In genomic region chr4:76309939-76310549, GRCh38 we compare ENCODE assay signal across 16 cellular contexts. TPM values are rescaled to one million over a fixed set of nuclear protein-coding genes. Genes with fewer than 3 reads are reported as not detected.
DNase-seq lines count a peak whose midpoint lies in the region; ATAC-seq, FAIRE-seq and TF ChIP-seq lines count a peak whose summit lies in the region.
"Had no signal": no experiment of that assay in that cellular context is flagged by ENCODE, and none has a peak within 500 bp of the region (broad histone marks: within the 10 kb centered on the region; RNA-seq: fewer than 3 reads in every experiment).

No MANE protein-coding gene starts in this region.

- no peaks in the 10 kb centered on the region for H4K20me1 ChIP-seq in K562 (replicated peaks; ENCODE audit: control insufficient read depth, insufficient read depth, low read length)

- BruUV-seq in K562 (replicated peaks; lab: Mats Ljungman, UMichigan), result no TSS peak

- WGBS in K562 (ENCODE audit: insufficient coverage, low coverage, missing lambda C conversion rate), result 41% methylated on average over 3 of the region's 3 CpGs
- WGBS in liver, result 30% methylated on average over 3 of the region's 3 CpGs

- peaks cover 6 to 17% of the 10 kb centered on the region in 2 experiments; a peak in 4 of 5 replicates for H3K4me1 ChIP-seq in K562 (replicated peaks in 1 of 2; ENCODE audit: control insufficient read depth in 2 of 2, insufficient read depth in 2 of 2, low read length in 2 of 2)
- H3K4me1 ChIP-seq in liver (ENCODE audit: control insufficient read depth in 4 of 4, insufficient read depth in 4 of 4, low read length in 3 of 4), result peaks cover 5 to 34% (median 21%) of the 10 kb centered on the region in 4 donors
- peaks cover 2 to 62% (median 41%) of the 10 kb centered on the region in 5 donors for H3K4me1 ChIP-seq in subcutaneous abdominal adipose tissue (ENCODE audit: control insufficient read depth in 5 of 5, insufficient read depth in 5 of 5, low read length in 5 of 5)

- FAIRE-seq in K562 (lab: Jason Lieb, UNC), result peak; percentile 64
- FAIRE-seq: H54 had no signal

- in situ Hi-C loops in K562 (cut with MboI), result no loop called here

- no peak overlapping the region for H3K9ac ChIP-seq in K562 (ENCODE audit: insufficient read depth in 1 of 2, low read depth in 2 of 2, low read length in 2 of 2)
- peak overlapping the region in 1 of 2 donors; percentile 45 for H3K9ac ChIP-seq in liver (ENCODE audit: low read depth in 1 of 2, low read length in 2 of 2)
- peak overlapping the region in 1 of 5 donors; percentile 32 for H3K9ac ChIP-seq in subcutaneous abdominal adipose tissue (ENCODE audit: low read length in 5 of 5)

- DNase-seq in NCI-H69 (lab: John Stamatoyannopoulos, UW), result peak; percentile 36
- DNase-seq in K562 (ENCODE audit: extremely low read depth in 1 of 4, low spot score in 3 of 4), result no peak
- DNase-seq in cortex of kidney (lab: John Stamatoyannopoulos, UW), result no peak
- DNase-seq in putamen (ENCODE audit: low spot score), result no peak
- DNase-seq: C1 segment of cervical spinal cord; CD8-positive, alpha-beta T cell; DMS53; GDM1; NCI-H1092 treated with DMSO at 0.1 percent for 48 hours; NCI-H1436 treated with DMSO at 0.1 percent for 48 hours; NCI-H1930 had no signal

- no peak overlapping the region for H2AFZ ChIP-seq in K562 (ENCODE audit: low read depth, low read length)

- H3K9me3 ChIP-seq in K562 (replicated peaks; ENCODE audit: control insufficient read depth, insufficient read depth, low read depth, low read length), result no peaks in the 10 kb centered on the region
- H3K9me3 ChIP-seq in liver (ENCODE audit: control insufficient read depth in 4 of 4, low read length in 3 of 4), result no peaks in the 10 kb centered on the region
- no peaks in the 10 kb centered on the region for H3K9me3 ChIP-seq in subcutaneous abdominal adipose tissue (ENCODE audit: control insufficient read depth in 5 of 5, low read length in 5 of 5)

- TF ChIP-seq RAD21 in K562 (CRISPR knock-in tag; conservative IDR thresholded peaks at IDR 0.05 in 1 of 2, IDR thresholded peaks at IDR 0.05 in 1 of 2) (no peak), liver (IDR thresholded peaks at IDR 0.05) (peak in 1 of 2 donors; percentile 11)

- CTCF ChIA-PET in K562 (lab: Yijun Ruan, JAX; ENCODE audit: low intra/inter-chr PET ratio), result no interaction called here

- H3K4me3 ChIP-seq in K562 (no peak overlapping the region), liver (ENCODE audit: low read depth in 1 of 3, low read length in 3 of 3) (peak overlapping the region; percentile 51 to 85 (median 77)), subcutaneous abdominal adipose tissue (ENCODE audit: low read depth in 1 of 5, low read length in 5 of 5) (no peak overlapping the region)

- TF ChIP-seq EP300 in K562 (IDR thresholded peaks at IDR 0.05; ENCODE audit: low read length), result no peak

- intact Hi-C loops in K562 (cut with micrococcal nuclease), result no loop called here

- no peaks in the 10 kb centered on the region for H3K9me1 ChIP-seq in K562 (ENCODE audit: control insufficient read depth, insufficient read depth, low read length)

- ATAC-seq in K562 (no peak), GM21360 (IDR thresholded peaks at IDR 0.05; ENCODE audit: unreplicated experiment) (no peak)
- ATAC-seq: CD8-positive, alpha-beta T cell; Panc1 had no signal

- no peak overlapping the region for H3K4me2 ChIP-seq in K562 (ENCODE audit: insufficient read depth, low read length)

- H3K36me3 ChIP-seq in K562 (ENCODE audit: control insufficient read depth, insufficient read depth, low read length) (no peaks in the 10 kb centered on the region), liver (ENCODE audit: control insufficient read depth in 4 of 4, insufficient read depth in 3 of 4, low read depth in 1 of 4, low read length in 3 of 4) (peaks cover 0 to 10% (median 0%) of the 10 kb centered on the region in 4 donors), subcutaneous abdominal adipose tissue (ENCODE audit: control insufficient read depth in 5 of 5, insufficient read depth in 5 of 5, low read length in 5 of 5) (peaks cover 4 to 16% (median 10%) of the 10 kb centered on the region in 5 donors)

- TF ChIP-seq POLR2A in K562 (conservative IDR thresholded peaks at IDR 0.05), result no peak

- no peaks in the 10 kb centered on the region for H3K79me2 ChIP-seq in K562 (ENCODE audit: control insufficient read depth, insufficient read depth, low read length)

- H3K27me3 ChIP-seq in K562 (ENCODE audit: control insufficient read depth in 2 of 2, insufficient read depth in 2 of 2, low read length in 2 of 2) (no peaks in the 10 kb centered on the region), liver (ENCODE audit: control insufficient read depth in 4 of 4, insufficient read depth in 4 of 4, low read length in 3 of 4) (no peaks in the 10 kb centered on the region), subcutaneous abdominal adipose tissue (ENCODE audit: control insufficient read depth in 5 of 5, insufficient read depth in 4 of 5, low read length in 5 of 5) (no peaks in the 10 kb centered on the region)

- no peak overlapping the region for H3K27ac ChIP-seq in K562 (ENCODE audit: extremely low read depth, low read depth, low read length)
- peak overlapping the region; percentile 33 to 84 for H3K27ac ChIP-seq in liver (ENCODE audit: low read depth in 1 of 2, low read length in 2 of 2)
- H3K27ac ChIP-seq in subcutaneous abdominal adipose tissue (ENCODE audit: low read depth, low read length), result peak overlapping the region; percentile 28

- POLR2A ChIA-PET in K562 (lab: Yijun Ruan, JAX), result interaction anchor here (1.0 kb wide), 1 partner anchor 9 kb away, joined by 4 read pairs; no protein-coding TSS in a partner anchor

- TF ChIP-seq CTCF in K562 (IDR thresholded peaks at IDR 0.05 in 2 of 3, conservative IDR thresholded peaks at IDR 0.05 in 1 of 3; ENCODE audit: insufficient read depth in 2 of 3, low read depth in 1 of 3, low read length in 3 of 3) (no peak), liver (IDR thresholded peaks at IDR 0.05; ENCODE audit: low read depth, low read length, missing input control) (no peak)

TF ChIP-seq in liver, 16 proteins besides CTCF, POLR2A, EP300 and RAD21 (continues in another document):
- TF ChIP-seq NR2F2 (IDR thresholded peaks at IDR 0.05) (no peak), HNF4G (IDR thresholded peaks at IDR 0.05) (no peak), ATF3 (IDR thresholded peaks at IDR 0.05) (no peak), GABPA (IDR thresholded peaks at IDR 0.05 in 1 of 2, conservative IDR thresholded peaks at IDR 0.05 in 1 of 2) (no peak), HNF4A (conservative IDR thresholded peaks at IDR 0.05) (peak in 1 of 2 donors; percentile 60), TAF1 (conservative IDR thresholded peaks at IDR 0.05) (peak; percentile 7), YY1 (IDR thresholded peaks at IDR 0.05) (peak; percentile 64), FOXA1 (IDR thresholded peaks at IDR 0.05) (no peak)

RNA-seq across cellular contexts. Expression of gene STBD1, which starts 3.5 kb away (rescaled TPM):
- not detected in 2 replicates for total RNA-seq in K562 (2011; cell fraction: chromatin; rRNA removed; ENCODE audit: low replicate concordance)
- total RNA-seq in K562 (2011; cell fraction: nucleolus; rRNA removed), result 0.39 and 0.50 TPM in 2 replicates
- 0.53 TPM in 1 of 2 replicates, not detected in the other for total RNA-seq in K562 (2011; cell fraction: nucleoplasm; rRNA removed)
- total RNA-seq in K562 (2014; rRNA removed), result 0.29 and 0.54 TPM in 2 replicates
- total RNA-seq in K562 (2014; rRNA removed; fragmentation: Illumina TruSeq; extraction: Trizol), result 0.18 and 0.22 TPM in 2 replicates
- 0.33 and 0.41 TPM in 2 replicates for total RNA-seq in K562 (2015; rRNA removed; fragmentation: Illumina TruSeq; extraction: Trizol)
- total RNA-seq in K562 (2021), result 0.42 and 0.64 TPM in 2 replicates
- polyA plus RNA-seq in K562 (2011; rRNA removed), result 0.08 and 0.34 TPM in 2 replicates
- polyA plus RNA-seq in K562 (2011; cell fraction: cytosol; rRNA removed), result 0.03 and 0.32 TPM in 2 replicates
- polyA plus RNA-seq in K562 (2011; cell fraction: nucleus; rRNA removed), result 0.07 and 0.10 TPM in 2 replicates
- 0.62 and 1.5 TPM in 2 replicates for polyA plus RNA-seq in K562 (2012)
- polyA plus RNA-seq in K562 (2014; fragmentation: Illumina TruSeq; extraction: Trizol), result 0.10 and 0.27 TPM in 2 replicates
- polyA plus RNA-seq in K562 (2014; fragmentation: Nextera tagmentation; extraction: Ambion mirVana), result not detected
- 0.24 and 0.38 TPM in 2 replicates for polyA plus RNA-seq in K562 (2014; rRNA removed)
- 0.21 TPM in 1 of 2 replicates, not detected in the other for polyA minus RNA-seq in K562 (2011; rRNA and poly(A)+ RNA removed)
- 0.29 TPM in 1 of 2 replicates, not detected in the other for polyA minus RNA-seq in K562 (2011; cell fraction: cytosol; rRNA and poly(A)+ RNA removed)
- 0.11 and 0.13 TPM in 2 replicates for polyA minus RNA-seq in K562 (2011; cell fraction: nucleus; rRNA and poly(A)+ RNA removed)
- total RNA-seq in liver, result 10 to 100 TPM; 10.3 to 18.9 TPM
- polyA plus RNA-seq in liver, result 10 to 100 TPM; 41.7 to 42.5 TPM
- total RNA-seq: CD8-positive, alpha-beta T cell had no signal

RNA-seq across cellular contexts. Expression of gene FAM47E, which starts 58.5 kb away (rescaled TPM):
- total RNA-seq in K562 (2011; cell fraction: chromatin; rRNA removed; ENCODE audit: low replicate concordance), result 1.3 and 1.8 TPM in 2 replicates
- total RNA-seq in K562 (2011; cell fraction: nucleolus; rRNA removed), result 0.50 and 0.66 TPM in 2 replicates
- total RNA-seq in K562 (2011; cell fraction: nucleoplasm; rRNA removed), result 1.5 and 5.1 TPM in 2 replicates
- total RNA-seq in K562 (2014; rRNA removed) (3.6 and 3.7 TPM in 2 replicates), K562 (2014; rRNA removed; fragmentation: Illumina TruSeq; extraction: Trizol) (6.4 and 7.4 TPM in 2 replicates), K562 (2015; rRNA removed; fragmentation: Illumina TruSeq; extraction: Trizol) (12.0 and 15.6 TPM in 2 replicates), K562 (2021) (3.7 and 4.8 TPM in 2 replicates), liver (1 to 10 TPM; 1.3 to 2.0 TPM)
- polyA plus RNA-seq in K562 (2011; rRNA removed) (0.38 and 4.8 TPM in 2 replicates), K562 (2014; fragmentation: Illumina TruSeq; extraction: Trizol) (5.5 and 6.9 TPM in 2 replicates), K562 (2014; fragmentation: Nextera tagmentation; extraction: Ambion mirVana) (10 to 100 TPM; 11.8 to 12.4 TPM), K562 (2014; rRNA removed) (5.0 and 5.9 TPM in 2 replicates), liver (1 to 10 TPM in 1 of 2 donors, under 1 TPM in 1; 0.85 to 2.5 TPM)
- polyA plus RNA-seq in K562 (2011; cell fraction: cytosol; rRNA removed), result 1.2 TPM in 1 of 2 replicates, not detected in the other
- 0.07 and 1.3 TPM in 2 replicates for polyA plus RNA-seq in K562 (2011; cell fraction: nucleus; rRNA removed)
- 15.5 and 15.6 TPM in 2 replicates for polyA plus RNA-seq in K562 (2012)
- 0.27 and 3.5 TPM in 2 replicates for polyA minus RNA-seq in K562 (2011; rRNA and poly(A)+ RNA removed)
- 1.0 TPM in 1 of 2 replicates, not detected in the other for polyA minus RNA-seq in K562 (2011; cell fraction: cytosol; rRNA and poly(A)+ RNA removed)
- polyA minus RNA-seq in K562 (2011; cell fraction: nucleus; rRNA and poly(A)+ RNA removed), result 0.56 and 0.81 TPM in 2 replicates

Comparison
In these comparisons a context has a peak if more than half of its experiments do, and no peak if none do; other contexts are left out.
1. H3K4me3 ChIP-seq: peak in liver (3 of 3); none in K562 (single experiment) and subcutaneous abdominal adipose tissue (0 of 5).
2. RNA of gene STBD1, which starts 3.5 kb away (total RNA-seq): 10.3 to 18.9 TPM in liver; 0.18 to 0.64 TPM in K562; every median in the first group is over 4 times any median in the second.